17 cellular contexts compared by ENCODE assay signal in genomic region chr17:31687505-31688126, GRCh38.
DNase-seq lines count a peak whose midpoint lies in the region; ATAC-seq, FAIRE-seq and TF ChIP-seq lines count a peak whose summit lies in the region.
"Had no signal": no experiment of that assay in that cellular context is flagged by ENCODE, and none has a peak within 500 bp of the region (broad histone marks: within the 10 kb centered on the region; RNA-seq: fewer than 3 reads in every experiment).

No MANE protein-coding gene starts in this region.

- peak; percentile 10 for FAIRE-seq in colon (lab: Jason Lieb, UNC)
- FAIRE-seq: H54 had no signal

- H3K4me1 Mint-ChIP-seq in GM23338, result peaks cover 9% of the 10 kb centered on the region; the same call in 2 of the 3 replicates
- H3K4me1 Mint-ChIP-seq: CD4-positive, alpha-beta memory T cell had no signal

- H3K27ac ChIP-seq in GM23338 (ENCODE audit: low read depth), result no peak overlapping the region

- no peak overlapping the region for H2AFZ ChIP-seq in GM23338

- H3K36me3 ChIP-seq in MG63, result no peaks in the 10 kb centered on the region
- no peaks in the 10 kb centered on the region for H3K36me3 ChIP-seq in GM23338 (ENCODE audit: insufficient read depth)
- H3K36me3 ChIP-seq: BE2C had no signal

- H3K9me3 ChIP-seq in MG63, result no peaks in the 10 kb centered on the region
- H3K9me3 ChIP-seq: BE2C had no signal

- no peaks in the 10 kb centered on the region for H3K79me2 ChIP-seq in GM23338 (replicated peaks; ENCODE audit: insufficient read depth)

- H3K4me1 ChIP-seq in GM23338 (ENCODE audit: insufficient read depth), result no peaks in the 10 kb centered on the region
- H3K4me1 ChIP-seq: BE2C had no signal

- H3K27me3 ChIP-seq in MG63, result no peaks in the 10 kb centered on the region
- H3K27me3 ChIP-seq in GM23338 (ENCODE audit: insufficient read depth), result no peaks in the 10 kb centered on the region
- H3K27me3 ChIP-seq: BE2C had no signal

- H3F3A ChIP-seq in GM23338 (replicated peaks; ENCODE audit: low read depth), result no peaks in the 10 kb centered on the region

- no peaks in the 10 kb centered on the region for H3K27me3 Mint-ChIP-seq in GM23338 (ENCODE audit: insufficient read depth, low read depth, poor library complexity)

- peaks cover 6% of the 10 kb centered on the region; the same call in 1 of the 2 replicates for H3K9me2 ChIP-seq in GM23338 (ENCODE audit: insufficient read depth)

- H3K27ac Mint-ChIP-seq in GM23338, result no peak overlapping the region
- H3K27ac Mint-ChIP-seq: CD4-positive, alpha-beta memory T cell had no signal

- no peak for TF ChIP-seq CTCF in GM23338 (conservative IDR thresholded peaks at IDR 0.05; ENCODE audit: low read depth in 2 of 2)

- no peaks in the 10 kb centered on the region for H3K9me3 Mint-ChIP-seq in GM23338
- H3K9me3 Mint-ChIP-seq: CD4-positive, alpha-beta memory T cell had no signal

- H3K4me3 Mint-ChIP-seq in GM23338, result no peak overlapping the region
- H3K4me3 Mint-ChIP-seq: CD4-positive, alpha-beta memory T cell had no signal

- DNase-seq in Daoy (ENCODE audit: low read depth) (peak; percentile 54), MG63 (peak; percentile 30), mesenteric fat pad (ENCODE audit: low spot score) (peak; percentile 20), DMS153 treated with DMSO at 0.1 percent for 48 hours (lab: John Stamatoyannopoulos, UW; ENCODE audit: unreplicated experiment) (no peak), GM23338 (ENCODE audit: low spot score) (no peak)
- DNase-seq in effector CD8-positive, alpha-beta T cell (lab: John Stamatoyannopoulos, UW), result no peak
- DNase-seq: BE2C; CD4-positive, alpha-beta memory T cell; IMR-90; MV-4-11; NCI-H1436 treated with DMSO at 0.1 percent for 48 hours; NCI-H2107; SHP77 had no signal

- ATAC-seq in HG03521 (IDR thresholded peaks at IDR 0.05; ENCODE audit: unreplicated experiment) (no peak), GM23338 (no peak)
- ATAC-seq: Panc1 had no signal

- no peak overlapping the region for H3K4me3 ChIP-seq in MG63
- H3K4me3 ChIP-seq in GM23338, result no peak overlapping the region

- no peak overlapping the region for H3K4me2 ChIP-seq in GM23338

- H4K20me1 ChIP-seq in GM23338 (replicated peaks; ENCODE audit: insufficient read depth), result no peaks in the 10 kb centered on the region

- no peaks in the 10 kb centered on the region for H3K36me3 Mint-ChIP-seq in GM23338 (ENCODE audit: low read depth)
- H3K36me3 Mint-ChIP-seq: CD4-positive, alpha-beta memory T cell had no signal

TF ChIP-seq in GM23338, 12 proteins besides CTCF, POLR2A, EP300 and RAD21:
- TF ChIP-seq ZNF331 (CRISPR knock-in tag; IDR thresholded peaks at IDR 0.05; ENCODE audit: low read depth) (no peak), ZNF114 (CRISPR knock-in tag; IDR thresholded peaks at IDR 0.05) (no peak), EZH2phosphoT487 (IDR thresholded peaks at IDR 0.05; ENCODE audit: unreplicated experiment) (no peak), ETS1 (IDR thresholded peaks at IDR 0.05) (no peak), NANOG (IDR thresholded peaks at IDR 0.05; ENCODE audit: borderline replicate concordance) (no peak), CREB1 (CRISPR knock-in tag; IDR thresholded peaks at IDR 0.05; ENCODE audit: low read depth) (no peak), EZH2 (IDR thresholded peaks at IDR 0.05; ENCODE audit: low read depth, unreplicated experiment) (no peak)

Comparison
In these comparisons a context has a peak if more than half of its experiments do, and no peak if none do; other contexts are left out.
1. DNase-seq: peak in Daoy (single experiment), MG63 (single experiment) and mesenteric fat pad (single experiment); none in DMS153 treated with DMSO at 0.1 percent for 48 hours (single experiment), effector CD8-positive, alpha-beta T cell (single experiment) and GM23338 (single experiment).